ENCODE assay signal across 27 cellular contexts in the genomic region with DNA sequence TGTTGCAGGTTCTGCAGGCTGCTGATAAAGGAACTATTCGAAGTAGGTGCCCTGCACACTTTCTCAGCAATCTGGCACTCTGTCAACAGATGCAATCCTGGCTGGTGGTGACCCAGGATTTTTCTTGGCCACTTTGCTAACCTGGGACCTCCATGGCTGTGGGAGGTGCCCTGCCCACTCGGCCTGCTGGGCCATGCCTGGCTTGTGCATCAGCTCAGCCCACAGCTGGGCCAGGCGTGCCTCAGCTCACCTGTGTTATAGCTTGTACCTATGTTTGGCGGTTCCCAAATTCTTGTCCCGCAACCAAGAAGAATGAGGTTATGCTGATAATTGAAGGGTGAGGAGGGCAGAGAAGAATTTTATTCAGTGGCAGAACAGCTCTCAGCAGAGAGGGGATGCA.
"Had no signal": no experiment of that assay in that cellular context is flagged by ENCODE, and none has a peak within 500 bp of the region (broad histone marks: within the 10 kb centered on the region; RNA-seq: fewer than 3 reads in every experiment).

No MANE protein-coding gene starts in this region.

- H3K36me3 ChIP-seq: brain microvascular endothelial cell, esophagus muscularis mucosa, gastrocnemius medialis, heart left ventricle had no signal

- H3K9me3 ChIP-seq: gastrocnemius medialis had no signal

- DNase-seq: activated CD4-positive, alpha-beta T cell treated with anti-CD3 and anti-CD28 coated beads for 1 hour; activated CD4-positive, alpha-beta T cell treated with anti-CD3 and anti-CD28 coated beads for 4 hours; activated CD4-positive, alpha-beta T cell treated with anti-CD3 and anti-CD28 coated beads, Interleukin-2, amount 10 ng/mL, durations not matched to agents 7 days and 5 days; activated CD4-positive, alpha-beta T cell treated with anti-CD3 and anti-CD28 coated beads, Interleukin-2, amount 50 U/mL, for 48 hours; activated CD8-positive, alpha-beta memory T cell treated with anti-CD3 and anti-CD28 coated beads for 24 hours; activated CD8-positive, alpha-beta T cell treated with anti-CD3 and anti-CD28 coated beads for 36 hours; activated effector memory CD4-positive, alpha-beta T cell treated with Interleukin-2 at 50 U/mL for 16 hours; activated gamma-delta T cell treated with Interleukin-2 at 50 U/mL for 16 hours; activated naive CD4-positive, alpha-beta T cell treated with anti-CD3 and anti-CD28 coated beads, Interleukin-2, amount 50 U/mL, for 16 hours; activated naive CD4-positive, alpha-beta T cell treated with Interleukin-2 at 50 U/mL for 16 hours; activated T-cell treated with anti-CD3 and anti-CD28 coated beads, Interleukin-2, amount 50 U/mL, for 4 hours; amniotic stem cell; anterior cingulate cortex; brain microvascular endothelial cell; dorsolateral prefrontal cortex; effector memory CD4-positive, alpha-beta T cell; erythroblast; foreskin keratinocyte; gastrocnemius medialis; glutamatergic neuron; heart left ventricle; T-helper 2 cell had no signal

- H3K27ac ChIP-seq: brain microvascular endothelial cell, coronary artery, dorsolateral prefrontal cortex, esophagus muscularis mucosa, foreskin keratinocyte, gastrocnemius medialis, heart left ventricle had no signal

- ATAC-seq: activated CD8-positive, alpha-beta T cell treated with anti-CD3 and anti-CD28 coated beads for 36 hours; activated T-cell treated with anti-CD3 and anti-CD28 coated beads, Interleukin-2, amount 50 U/mL, for 4 hours; activated T-helper 17 cell treated with anti-CD3 and anti-CD28 coated beads, Interleukin-2, amount 50 U/mL, for 72 hours; foreskin keratinocyte; gastrocnemius medialis; heart left ventricle had no signal

- H3K27me3 ChIP-seq: brain microvascular endothelial cell, dorsolateral prefrontal cortex, esophagus muscularis mucosa, gastrocnemius medialis, heart left ventricle had no signal

- H3K4me1 ChIP-seq: esophagus muscularis mucosa, foreskin keratinocyte, gastrocnemius medialis, heart left ventricle had no signal

- H3K4me3 ChIP-seq: coronary artery, dorsolateral prefrontal cortex, esophagus muscularis mucosa, gastrocnemius medialis, heart left ventricle had no signal

- FAIRE-seq: astrocyte, bronchial epithelial cell had no signal
